18 cellular contexts compared by ENCODE assay signal in genomic region chr11:61754534-61755482, GRCh38. TPM values are rescaled to one million over a fixed set of nuclear protein-coding genes. Genes with fewer than 3 reads are reported as not detected.
DNase-seq lines count a peak whose midpoint lies in the region; ATAC-seq, FAIRE-seq and TF ChIP-seq lines count a peak whose summit lies in the region.
"Had no signal": no experiment of that assay in that cellular context is flagged by ENCODE, and none has a peak within 500 bp of the region (broad histone marks: within the 10 kb centered on the region; RNA-seq: fewer than 3 reads in every experiment).

No MANE protein-coding gene starts in this region.

- H3K36me3 ChIP-seq in HUES48 (ENCODE audit: control insufficient read depth, insufficient read depth, low read length) (no peaks in the 10 kb centered on the region), K562 (ENCODE audit: control insufficient read depth, insufficient read depth, low read length) (no peaks in the 10 kb centered on the region), trophoblast cell (ENCODE audit: control insufficient read depth in 1 of 2, insufficient read depth in 2 of 2, low read length in 2 of 2) (no peaks in the 10 kb centered on the region)
- H3K36me3 ChIP-seq: prostate gland had no signal

- 47% methylated on average over 26 of the region's 31 CpGs for WGBS in K562 (ENCODE audit: insufficient coverage, low coverage, missing lambda C conversion rate)
- no CpG with 5 or more reads among the region's 31 CpGs for WGBS in trophoblast cell (ENCODE audit: extremely low coverage, insufficient coverage, insufficient read length)

- BruUV-seq in K562 (replicated peaks; lab: Mats Ljungman, UMichigan): no TSS peak

- ATAC-seq in K562 (peak; percentile 84), HG02610 (IDR thresholded peaks at IDR 0.05; ENCODE audit: unreplicated experiment) (no peak), WTC11 (no peak), HG03045 (IDR thresholded peaks at IDR 0.05; ENCODE audit: unreplicated experiment) (no peak)
- ATAC-seq: PC-3 had no signal

- no peak overlapping the region for H3K9ac ChIP-seq in HUES48 (ENCODE audit: low read depth, low read length)
- peak overlapping the region; percentile 47 to 96; a peak in 3 of 4 replicates for H3K9ac ChIP-seq in K562 (ENCODE audit: insufficient read depth in 1 of 2, low read depth in 2 of 2, low read length in 2 of 2)
- no peak overlapping the region for H3K9ac ChIP-seq in trophoblast cell (ENCODE audit: low read length)

- no peak overlapping the region for H3K27ac Mint-ChIP-seq in WTC11
- H3K27ac Mint-ChIP-seq: B cell, IgD-negative memory B cell, memory B cell had no signal

- H4K91ac ChIP-seq in trophoblast cell (ENCODE audit: low read depth, low read length): peak overlapping the region; percentile 32

- peak overlapping the region; percentile 37 for H3K18ac ChIP-seq in trophoblast cell (ENCODE audit: low read length)

- in situ Hi-C loops in K562 (cut with MboI): no loop called here

- peaks cover 22% of the 10 kb centered on the region for H3K4me1 Mint-ChIP-seq in WTC11

- no peak overlapping the region for H3K4me3 Mint-ChIP-seq in WTC11
- H3K4me3 Mint-ChIP-seq: memory B cell had no signal

- DNase-seq in K562 (ENCODE audit: extremely low read depth in 1 of 4, low spot score in 3 of 4) (peak; percentile 77 to 89 (median 82)), kidney glomerular epithelial cell (lab: John Stamatoyannopoulos, UW) (peak; percentile 64), trophoblast cell (no peak), WTC11 (ENCODE audit: low spot score) (no peak), CD1c-positive myeloid dendritic cell (ENCODE audit: extremely low spot score) (no peak)
- DNase-seq: activated CD4-positive, CD25-positive, alpha-beta regulatory T cell; activated naive CD4-positive, alpha-beta T cell treated with Interleukin-2 at 50 U/mL for 16 hours; central memory CD4-positive, alpha-beta T cell; NCI-H1417; NCI-H446 treated with DMSO at 0.1 percent for 48 hours; PC-3 had no signal

- H4K8ac ChIP-seq in trophoblast cell (ENCODE audit: low read depth, low read length): no peak overlapping the region

- TF ChIP-seq RAD21 in K562 (CRISPR knock-in tag; conservative IDR thresholded peaks at IDR 0.05 in 1 of 2, IDR thresholded peaks at IDR 0.05 in 1 of 2): no peak

- H3K36me3 Mint-ChIP-seq in WTC11: no peaks in the 10 kb centered on the region

- POLR2A ChIA-PET in K562 (lab: Yijun Ruan, JAX) (interaction anchor here (0.5 to 0.6 kb wide), 2 partner anchors 10 to 818 kb away, joined by 3 to 4 read pairs; no protein-coding TSS in a partner anchor), WTC11 (lab: Charles Lee) (no interaction called here)

- TF ChIP-seq CTCF in K562 (IDR thresholded peaks at IDR 0.05 in 2 of 3, conservative IDR thresholded peaks at IDR 0.05 in 1 of 3; ENCODE audit: insufficient read depth in 2 of 3, low read depth in 1 of 3, low read length in 3 of 3) (no peak), WTC11 (IDR thresholded peaks at IDR 0.05) (no peak)

- 0 out of 2 replicates have a peak, but pooled peaks have one; percentile 15 for TF ChIP-seq EP300 in K562 (IDR thresholded peaks at IDR 0.05; ENCODE audit: low read length)

- peak overlapping the region; percentile 37 for H2BK120ac ChIP-seq in trophoblast cell (ENCODE audit: insufficient read depth, low read length, poor library complexity)

- H3K4me3 ChIP-seq in HUES48 (ENCODE audit: low read depth, low read length) (no peak overlapping the region), K562 (0 out of 2 replicates have a peak overlapping the region, but pooled peaks have one; percentile 56), trophoblast cell (ENCODE audit: low read depth, low read length) (no peak overlapping the region)
- H3K4me3 ChIP-seq: prostate gland had no signal

- H3K9me3 Mint-ChIP-seq in WTC11: no peaks in the 10 kb centered on the region
- H3K9me3 Mint-ChIP-seq: IgD-negative memory B cell, memory B cell had no signal

- peaks cover 53% of the 10 kb centered on the region for H3K79me2 ChIP-seq in K562 (ENCODE audit: control insufficient read depth, insufficient read depth, low read length)
- peaks cover 2% of the 10 kb centered on the region for H3K79me2 ChIP-seq in trophoblast cell (ENCODE audit: control insufficient read depth, insufficient read depth, low read length, poor library complexity)

- no peaks in the 10 kb centered on the region for H4K20me1 ChIP-seq in K562 (replicated peaks; ENCODE audit: control insufficient read depth, insufficient read depth, low read length)

- peak overlapping the region; percentile 23; the same call in 1 of the 2 replicates for H2AFZ ChIP-seq in K562 (ENCODE audit: low read depth, low read length)
- no peak overlapping the region for H2AFZ ChIP-seq in trophoblast cell (ENCODE audit: insufficient read depth, low read length, poor library complexity)

- no peaks in the 10 kb centered on the region for H3K9me1 ChIP-seq in K562 (ENCODE audit: control insufficient read depth, insufficient read depth, low read length)

- H3K9me3 ChIP-seq in HUES48 (ENCODE audit: control insufficient read depth, insufficient read depth, low read length) (no peaks in the 10 kb centered on the region), K562 (replicated peaks; ENCODE audit: control insufficient read depth, insufficient read depth, low read depth, low read length) (no peaks in the 10 kb centered on the region), trophoblast cell (ENCODE audit: insufficient read depth, low read depth, low read length) (peaks cover 3% of the 10 kb centered on the region)
- H3K9me3 ChIP-seq: prostate gland had no signal

- peak overlapping the region; percentile 81 for H3K4me2 ChIP-seq in K562 (ENCODE audit: insufficient read depth, low read length)
- H3K4me2 ChIP-seq in trophoblast cell (ENCODE audit: low read length): peak overlapping the region; percentile 12

- TF ChIP-seq POLR2A in K562 (conservative IDR thresholded peaks at IDR 0.05): no peak

- no peak overlapping the region for H3K4ac ChIP-seq in trophoblast cell (ENCODE audit: low read depth, low read length)

- H3K23ac ChIP-seq in trophoblast cell (ENCODE audit: low read length): no peak overlapping the region

- H3K27ac ChIP-seq in HUES48 (ENCODE audit: low read depth, low read length): peak overlapping the region; percentile 27
- peak overlapping the region; percentile 64; the same call in 2 of the 3 replicates for H3K27ac ChIP-seq in K562 (ENCODE audit: extremely low read depth, low read depth, low read length)
- H3K27ac ChIP-seq in trophoblast cell (ENCODE audit: low read depth, low read length): peak overlapping the region; percentile 5
- H3K27ac ChIP-seq: prostate gland had no signal

- peak overlapping the region; percentile 40 for H2AK5ac ChIP-seq in trophoblast cell (ENCODE audit: low read length)

- peak overlapping the region; percentile 16 for H3K14ac ChIP-seq in trophoblast cell (ENCODE audit: low read length)

- CTCF ChIA-PET in K562 (lab: Yijun Ruan, JAX; ENCODE audit: low intra/inter-chr PET ratio) (no interaction called here), WTC11 (lab: Charles Lee) (interaction anchor here (0.8 to 3.5 kb wide), 5 partner anchors 11 to 33 kb away, joined by 3 to 23 read pairs (median 8); no protein-coding TSS in a partner anchor)

- H2BK12ac ChIP-seq in trophoblast cell (ENCODE audit: low read length): no peak overlapping the region

- FAIRE-seq in K562 (lab: Jason Lieb, UNC): peak; percentile 84

- peaks cover 10% of the 10 kb centered on the region for H3K79me1 ChIP-seq in trophoblast cell (ENCODE audit: low read length)

- H3K4me1 ChIP-seq in HUES48 (ENCODE audit: control insufficient read depth, insufficient read depth, low read length): peaks cover 14% of the 10 kb centered on the region
- H3K4me1 ChIP-seq in K562 (replicated peaks in 1 of 2; ENCODE audit: control insufficient read depth in 2 of 2, insufficient read depth in 2 of 2, low read length in 2 of 2): peaks cover 62 to 83% of the 10 kb centered on the region in 2 experiments
- peaks cover 25 to 33% of the 10 kb centered on the region in 2 experiments for H3K4me1 ChIP-seq in trophoblast cell (ENCODE audit: control insufficient read depth in 1 of 2, insufficient read depth in 2 of 2, low read length in 2 of 2)
- H3K4me1 ChIP-seq: prostate gland had no signal

- H2BK5ac ChIP-seq in trophoblast cell (ENCODE audit: low read depth, low read length, poor library complexity): no peak overlapping the region

- no peak overlapping the region for H4K12ac ChIP-seq in trophoblast cell (ENCODE audit: low read depth, low read length)

- peaks cover 34% of the 10 kb centered on the region for H3K27me3 Mint-ChIP-seq in WTC11 (ENCODE audit: low read depth)

- H3K27me3 ChIP-seq in HUES48 (ENCODE audit: control insufficient read depth, insufficient read depth, low read length) (peaks cover 28% of the 10 kb centered on the region), K562 (ENCODE audit: control insufficient read depth in 2 of 2, insufficient read depth in 2 of 2, low read length in 2 of 2) (no peaks in the 10 kb centered on the region), trophoblast cell (ENCODE audit: insufficient read depth, low read length) (peaks cover 5% of the 10 kb centered on the region)

- intact Hi-C loops in K562 (cut with micrococcal nuclease): no loop called here

RNA-seq across cellular contexts. Expression of gene MYRF, which starts 2.4 kb away (rescaled TPM):
- total RNA-seq in K562 (2011; cell fraction: chromatin; rRNA removed; ENCODE audit: low replicate concordance): 95.5 and 239 TPM in 2 replicates
- 109 and 132 TPM in 2 replicates for total RNA-seq in K562 (2011; cell fraction: nucleolus; rRNA removed)
- total RNA-seq in K562 (2011; cell fraction: nucleoplasm; rRNA removed): 92.2 and 107 TPM in 2 replicates
- total RNA-seq in K562 (2014; rRNA removed) (7.1 and 11.0 TPM in 2 replicates), K562 (2014; rRNA removed; fragmentation: Illumina TruSeq; extraction: Trizol) (2.6 and 3.3 TPM in 2 replicates), K562 (2015; rRNA removed; fragmentation: Illumina TruSeq; extraction: Trizol) (4.0 and 4.1 TPM in 2 replicates), K562 (2021) (21.4 and 25.8 TPM in 2 replicates), WTC11 (2021) (4.9 to 5.9 TPM (median 5.2 TPM) in 3 replicates)
- polyA plus RNA-seq in K562 (2011; rRNA removed) (10.4 and 16.6 TPM in 2 replicates), K562 (2014; fragmentation: Illumina TruSeq; extraction: Trizol) (14.7 and 17.8 TPM in 2 replicates), K562 (2014; fragmentation: Nextera tagmentation; extraction: Ambion mirVana) (1 to 10 TPM; 2.3 TPM), K562 (2014; rRNA removed) (15.6 and 17.4 TPM in 2 replicates)
- 13.6 and 26.3 TPM in 2 replicates for polyA plus RNA-seq in K562 (2011; cell fraction: cytosol; rRNA removed)
- 104 and 152 TPM in 2 replicates for polyA plus RNA-seq in K562 (2011; cell fraction: nucleus; rRNA removed)
- 14.8 and 25.8 TPM in 2 replicates for polyA plus RNA-seq in K562 (2012)
- polyA minus RNA-seq in K562 (2011; rRNA and poly(A)+ RNA removed): 6.8 and 8.5 TPM in 2 replicates
- polyA minus RNA-seq in K562 (2011; cell fraction: cytosol; rRNA and poly(A)+ RNA removed): 22.7 and 23.9 TPM in 2 replicates
- polyA minus RNA-seq in K562 (2011; cell fraction: nucleus; rRNA and poly(A)+ RNA removed): 32.4 and 34.1 TPM in 2 replicates
- polyA plus RNA-seq in trophoblast cell (2013): 9.8 and 10.4 TPM in 2 replicates
- polyA plus RNA-seq: IgD-negative memory B cell had no signal

RNA-seq across cellular contexts. Expression of gene TMEM258, which starts 37.6 kb away (rescaled TPM):
- total RNA-seq in K562 (2011; cell fraction: chromatin; rRNA removed; ENCODE audit: low replicate concordance): 88.0 and 142 TPM in 2 replicates
- total RNA-seq in K562 (2011; cell fraction: nucleolus; rRNA removed): 195 and 216 TPM in 2 replicates
- total RNA-seq in K562 (2011; cell fraction: nucleoplasm; rRNA removed): 192 and 237 TPM in 2 replicates
- total RNA-seq in K562 (2014; rRNA removed) (97.2 and 153 TPM in 2 replicates), K562 (2014; rRNA removed; fragmentation: Illumina TruSeq; extraction: Trizol) (227 and 239 TPM in 2 replicates), K562 (2015; rRNA removed; fragmentation: Illumina TruSeq; extraction: Trizol) (221 and 231 TPM in 2 replicates), K562 (2021) (168 and 200 TPM in 2 replicates), WTC11 (2021) (175 to 192 TPM (median 190 TPM) in 3 replicates)
- polyA plus RNA-seq in K562 (2011; rRNA removed) (630 and 713 TPM in 2 replicates), K562 (2014; fragmentation: Illumina TruSeq; extraction: Trizol) (213 and 256 TPM in 2 replicates), K562 (2014; fragmentation: Nextera tagmentation; extraction: Ambion mirVana) (100 to 1,000 TPM; 794 to 856 TPM), K562 (2014; rRNA removed) (199 and 268 TPM in 2 replicates)
- 728 and 1,027 TPM in 2 replicates for polyA plus RNA-seq in K562 (2011; cell fraction: cytosol; rRNA removed)
- polyA plus RNA-seq in K562 (2011; cell fraction: nucleus; rRNA removed): 254 and 417 TPM in 2 replicates
- 426 and 696 TPM in 2 replicates for polyA plus RNA-seq in K562 (2012)
- polyA minus RNA-seq in K562 (2011; rRNA and poly(A)+ RNA removed): 155 and 167 TPM in 2 replicates
- polyA minus RNA-seq in K562 (2011; cell fraction: cytosol; rRNA and poly(A)+ RNA removed): 111 and 157 TPM in 2 replicates
- polyA minus RNA-seq in K562 (2011; cell fraction: nucleus; rRNA and poly(A)+ RNA removed): 46.0 and 84.9 TPM in 2 replicates
- 246 and 256 TPM in 2 replicates for polyA plus RNA-seq in trophoblast cell (2013)

RNA-seq across cellular contexts. Expression of gene FEN1, which starts 37.9 kb away (rescaled TPM):
- 27.9 and 42.4 TPM in 2 replicates for total RNA-seq in K562 (2011; cell fraction: chromatin; rRNA removed; ENCODE audit: low replicate concordance)
- total RNA-seq in K562 (2011; cell fraction: nucleolus; rRNA removed): 50.0 and 60.9 TPM in 2 replicates
- total RNA-seq in K562 (2011; cell fraction: nucleoplasm; rRNA removed): 37.0 and 43.3 TPM in 2 replicates
- total RNA-seq in K562 (2014; rRNA removed): 156 and 172 TPM in 2 replicates
- total RNA-seq in K562 (2014; rRNA removed; fragmentation: Illumina TruSeq; extraction: Trizol): 130 and 137 TPM in 2 replicates
- total RNA-seq in K562 (2015; rRNA removed; fragmentation: Illumina TruSeq; extraction: Trizol): 150 and 154 TPM in 2 replicates
- total RNA-seq in K562 (2021): 140 and 150 TPM in 2 replicates
- 91.3 and 124 TPM in 2 replicates for polyA plus RNA-seq in K562 (2011; rRNA removed)
- polyA plus RNA-seq in K562 (2011; cell fraction: cytosol; rRNA removed): 83.9 and 106 TPM in 2 replicates
- polyA plus RNA-seq in K562 (2011; cell fraction: nucleus; rRNA removed): 28.7 and 36.3 TPM in 2 replicates
- 122 and 124 TPM in 2 replicates for polyA plus RNA-seq in K562 (2012)
- polyA plus RNA-seq in K562 (2014; fragmentation: Illumina TruSeq; extraction: Trizol): 138 and 146 TPM in 2 replicates
- polyA plus RNA-seq in K562 (2014; fragmentation: Nextera tagmentation; extraction: Ambion mirVana): 10 to 100 TPM; 58.1 to 86.8 TPM
- 132 and 136 TPM in 2 replicates for polyA plus RNA-seq in K562 (2014; rRNA removed)
- polyA minus RNA-seq in K562 (2011; rRNA and poly(A)+ RNA removed): 77.5 and 111 TPM in 2 replicates
- 54.2 and 76.3 TPM in 2 replicates for polyA minus RNA-seq in K562 (2011; cell fraction: cytosol; rRNA and poly(A)+ RNA removed)
- 29.8 and 34.1 TPM in 2 replicates for polyA minus RNA-seq in K562 (2011; cell fraction: nucleus; rRNA and poly(A)+ RNA removed)
- 53.9 and 58.2 TPM in 2 replicates for polyA plus RNA-seq in trophoblast cell (2013)
- 72.3 to 96.3 TPM (median 73.2 TPM) in 3 replicates for total RNA-seq in WTC11 (2021)

Comparison
In these comparisons a context has a peak if more than half of its experiments do, and no peak if none do; other contexts are left out.
1. H3K27ac ChIP-seq: peak in every context shown above with its lines; median percentile 64 in K562; 27 in HUES48; 5 in trophoblast cell.
2. H3K9ac ChIP-seq: peak in K562 (2 of 2); none in HUES48 (single experiment) and trophoblast cell (single experiment).
3. DNase-seq: peak in K562 (4 of 4) and kidney glomerular epithelial cell (single experiment); none in trophoblast cell (0 of 2), WTC11 (single experiment) and CD1c-positive myeloid dendritic cell (single experiment).